ENCODE assay signal across 27 cellular contexts in genomic region chr9:115973241-115973640, GRCh38.
"Had no signal": no experiment of that assay in that cellular context is flagged by ENCODE, and none has a peak within 500 bp of the region (broad histone marks: within the 10 kb centered on the region; RNA-seq: fewer than 3 reads in every experiment).

No MANE protein-coding gene starts in this region.

- H2AFZ ChIP-seq: neural progenitor cell had no signal

- H3K27me3 ChIP-seq: ascending aorta, brain microvascular endothelial cell, esophagus squamous epithelium, left lung, neural progenitor cell, sigmoid colon, transverse colon had no signal

- H3K36me3 ChIP-seq: ascending aorta, brain microvascular endothelial cell, esophagus squamous epithelium, left lung, neural progenitor cell, sigmoid colon, transverse colon had no signal

- H3K4me2 ChIP-seq: neural progenitor cell, smooth muscle cell had no signal

- H3K27ac Mint-ChIP-seq: activated CD8-positive, alpha-beta T cell treated with anti-CD3 and anti-CD28 coated beads, Interleukin-2, amount 10 ng/mL, durations not matched to agents 7 days and 5 days; activated naive CD4-positive, alpha-beta T cell treated with anti-CD3 and anti-CD28 coated beads, Interleukin-2, amount 50 U/mL, for 24 hours; immature natural killer cell; mesothelial cell of epicardium; neural progenitor cell; progenitor cell of endocrine pancreas; stimulated activated memory B cell treated with anti-CD40 and anti-IgM and Interleukin-4, amounts not matched to agents 10 μg/mL and 1 μg/mL and 100 μg/mL, for 72 hours had no signal

- H3K4me3 ChIP-seq: ascending aorta, coronary artery, esophagus squamous epithelium, left lung, lung, neural progenitor cell, sigmoid colon, smooth muscle cell, transverse colon had no signal

- H3K4me1 ChIP-seq: sigmoid colon, transverse colon had no signal

- H3K27me3 Mint-ChIP-seq: progenitor cell of endocrine pancreas; stimulated activated memory B cell treated with anti-CD40 and anti-IgM and Interleukin-4, amounts not matched to agents 10 μg/mL and 1 μg/mL and 100 μg/mL, for 72 hours had no signal

- DNase-seq: activated CD4-positive, alpha-beta T cell treated with anti-CD3 and anti-CD28 coated beads for 1 hour; activated CD4-positive, alpha-beta T cell treated with anti-CD3 and anti-CD28 coated beads, Interleukin-2, amount 50 U/mL, for 1 hour; activated CD8-positive, alpha-beta T cell treated with anti-CD3 and anti-CD28 coated beads, Interleukin-2, amount 10 ng/mL, durations not matched to agents 7 days and 5 days; activated gamma-delta T cell treated with Interleukin-2 at 50 U/mL for 16 hours; activated T-cell treated with anti-CD3 and anti-CD28 coated beads, Interleukin-2, amount 50 U/mL, for 1 hour; brain microvascular endothelial cell; esophagus squamous epithelium; foreskin melanocyte; immature natural killer cell; kidney glomerular epithelial cell; left lung; naive thymus-derived CD8-positive, alpha-beta T cell; retina; sigmoid colon; stimulated activated CD4-positive, alpha-beta T cell treated with anti-CD3 and anti-CD28 coated beads, Interleukin-15, amount 100 ng/mL, for 24 hours; transverse colon had no signal

- H3K9me3 ChIP-seq: ascending aorta, esophagus squamous epithelium, sigmoid colon, transverse colon had no signal

- H3K9ac ChIP-seq: neural progenitor cell had no signal

- H3K36me3 Mint-ChIP-seq: activated naive CD4-positive, alpha-beta T cell treated with anti-CD3 and anti-CD28 coated beads, Interleukin-2, amount 50 U/mL, for 24 hours; immature natural killer cell; mesothelial cell of epicardium; neural progenitor cell; stimulated activated memory B cell treated with anti-CD40 and anti-IgM and Interleukin-4, amounts not matched to agents 10 μg/mL and 1 μg/mL and 100 μg/mL, for 72 hours had no signal

- H3K4me1 Mint-ChIP-seq: activated naive CD4-positive, alpha-beta T cell treated with anti-CD3 and anti-CD28 coated beads, Interleukin-2, amount 50 U/mL, for 24 hours; immature natural killer cell; mesothelial cell of epicardium; naive thymus-derived CD8-positive, alpha-beta T cell; stimulated activated memory B cell treated with anti-CD40 and anti-IgM and Interleukin-4, amounts not matched to agents 10 μg/mL and 1 μg/mL and 100 μg/mL, for 72 hours had no signal

- ATAC-seq: activated CD8-positive, alpha-beta T cell treated with anti-CD3 and anti-CD28 coated beads, Interleukin-2, amount 10 ng/mL, durations not matched to agents 7 days and 5 days; naive thymus-derived CD8-positive, alpha-beta T cell; stimulated activated memory B cell treated with anti-CD40 and anti-IgM and Interleukin-4, amounts not matched to agents 10 μg/mL and 1 μg/mL and 100 μg/mL, for 72 hours had no signal

- H3K27ac ChIP-seq: ascending aorta, brain microvascular endothelial cell, coronary artery, esophagus squamous epithelium, left lung, neural progenitor cell, sigmoid colon, transverse colon had no signal

- FAIRE-seq: TTC549, urothelium cell line had no signal

- H3K4me3 Mint-ChIP-seq: activated CD8-positive, alpha-beta T cell treated with anti-CD3 and anti-CD28 coated beads, Interleukin-2, amount 10 ng/mL, durations not matched to agents 7 days and 5 days; activated naive CD4-positive, alpha-beta T cell treated with anti-CD3 and anti-CD28 coated beads, Interleukin-2, amount 50 U/mL, for 24 hours; immature natural killer cell; mesothelial cell of epicardium; naive thymus-derived CD8-positive, alpha-beta T cell; neural progenitor cell; stimulated activated memory B cell treated with anti-CD40 and anti-IgM and Interleukin-4, amounts not matched to agents 10 μg/mL and 1 μg/mL and 100 μg/mL, for 72 hours had no signal
